ENCODE assay signal across 17 cellular contexts in genomic region chr14:98194821-98195220, GRCh38.
"Had no signal": no experiment of that assay in that cellular context is flagged by ENCODE, and none has a peak within 500 bp of the region (broad histone marks: within the 10 kb centered on the region; RNA-seq: fewer than 3 reads in every experiment).

No MANE protein-coding gene starts in this region.

- H3K27ac ChIP-seq: cardiac muscle cell, hepatocyte, pancreas, sigmoid colon, SK-N-MC, spleen, thoracic aorta had no signal

- H3K4me1 ChIP-seq: pancreas, sigmoid colon had no signal

- ATAC-seq: activated CD4-positive, CD25-positive, alpha-beta regulatory T cell treated with anti-CD3 and anti-CD28 coated beads, Interleukin-2, amount 50 U/mL, for 24 hours; esophagus mucosa; left lobe of liver; pancreas had no signal

- H3K9me3 ChIP-seq: pancreas, sigmoid colon, spleen, thoracic aorta had no signal

- H3K27me3 ChIP-seq: cardiac muscle cell, sigmoid colon had no signal

- H3K4me3 ChIP-seq: cardiac muscle cell, hepatocyte, pancreas, sigmoid colon, SK-N-MC, spleen, thoracic aorta had no signal

- DNase-seq: activated effector memory CD4-positive, alpha-beta T cell treated with Interleukin-2 at 50 U/mL for 16 hours; midbrain; pancreas; sigmoid colon; spleen; T1000 had no signal

- FAIRE-seq: colon, endometrium, keratinocyte, pancreas, urothelium cell line had no signal

- H3K36me3 ChIP-seq: cardiac muscle cell, pancreas, sigmoid colon, spleen, thoracic aorta had no signal
